In genomic region chr6:116101790-116102189, GRCh38 we compare ENCODE assay signal across 9 cellular contexts. TPM values are rescaled to one million over a fixed set of nuclear protein-coding genes. Genes with fewer than 3 reads are reported as not detected.
DNase-seq lines count a peak whose midpoint lies in the region; ATAC-seq and TF ChIP-seq lines count a peak whose summit lies in the region.
"Had no signal": no experiment of that assay in that cellular context is flagged by ENCODE, and none has a peak within 500 bp of the region (broad histone marks: within the 10 kb centered on the region; RNA-seq: fewer than 3 reads in every experiment).

No MANE protein-coding gene starts in this region.

- in situ Hi-C loops in KBM-7 (cut with MboI; ENCODE audit: low pct_unique_long_range_greater_than_20kb, low sequenced_read_pairs), result no loop called here

- H3K4me1 ChIP-seq in SJSA1 (replicated peaks) (peaks cover 12% of the 10 kb centered on the region), mucosa of descending colon (ENCODE audit: low read depth) (peaks cover 25% of the 10 kb centered on the region)

- DNase-seq in GM12865 (ENCODE audit: low read depth) (peak; percentile 26), SJSA1 (ENCODE audit: low read depth in 1 of 2, low spot score in 2 of 2) (no peak), fibroblast of the aortic adventitia (ENCODE audit: low read depth) (no peak), retinal pigment epithelial cell (ENCODE audit: low read depth) (no peak), H4 (ENCODE audit: low spot score) (no peak), KBM-7 (no peak), NCI-H1092 treated with DMSO at 0.1 percent for 48 hours (lab: John Stamatoyannopoulos, UW) (no peak), mucosa of descending colon (no peak)

- H3K4me3 ChIP-seq in GM12865 (ENCODE audit: low read depth, low read length) (peak overlapping the region; percentile 49), SJSA1 (peak overlapping the region; percentile 77), fibroblast of the aortic adventitia (ENCODE audit: low read depth, low read length) (peak overlapping the region; percentile 84), retinal pigment epithelial cell (ENCODE audit: low read length) (peak overlapping the region; percentile 74), mucosa of descending colon (no peak overlapping the region)

- TF ChIP-seq CTCF in GM12865 (IDR thresholded peaks at IDR 0.05; ENCODE audit: insufficient read depth, low read depth, low read length, missing control alignments), result no peak
- TF ChIP-seq CTCF in fibroblast of the aortic adventitia (IDR thresholded peaks at IDR 0.05; ENCODE audit: insufficient read depth, low read length), result no peak
- TF ChIP-seq CTCF in retinal pigment epithelial cell (conservative IDR thresholded peaks at IDR 0.05; ENCODE audit: low read depth, low read length), result no peak
- no peak for TF ChIP-seq CTCF in mucosa of descending colon (IDR thresholded peaks at IDR 0.05)

- H3K36me3 ChIP-seq in SJSA1 (peaks cover 4% of the 10 kb centered on the region; the same call in 1 of the 2 replicates), mucosa of descending colon (ENCODE audit: low read depth) (no peaks in the 10 kb centered on the region)

- ATAC-seq in mucosa of descending colon, result no peak

- H3K9me3 ChIP-seq in SJSA1 (replicated peaks) (no peaks in the 10 kb centered on the region; the same call in 1 of the 2 replicates), mucosa of descending colon (no peaks in the 10 kb centered on the region)

- H3K27me3 ChIP-seq in SJSA1 (replicated peaks), result no peaks in the 10 kb centered on the region

- no peak overlapping the region for H3K27ac ChIP-seq in SJSA1

- intact Hi-C loops in mucosa of descending colon (cut with DNase I, micrococcal nuclease), result no loop called here

RNA-seq across cellular contexts. Expression of gene NT5DC1, which starts 1.1 kb away (rescaled TPM):
- 10.0 and 13.2 TPM in 2 replicates for total RNA-seq in SJSA1 (2014; rRNA removed; shearing (Covaris generic))
- 7.2 and 14.0 TPM in 2 replicates for total RNA-seq in fibroblast of the aortic adventitia (ENCODE audit: low replicate concordance)
- total RNA-seq in H4 (2014; rRNA removed; shearing (Covaris generic)), result 8.2 and 9.3 TPM in 2 replicates
- 10 to 100 TPM; 32.6 to 49.6 (median 43.2) TPM for total RNA-seq in mucosa of descending colon

RNA-seq across cellular contexts. Expression of gene COL10A1, which starts 24.1 kb away (rescaled TPM):
- total RNA-seq in SJSA1 (2014; rRNA removed; shearing (Covaris generic)), result 0.32 TPM in 1 of 2 replicates, not detected in the other
- total RNA-seq in fibroblast of the aortic adventitia (ENCODE audit: low replicate concordance) (not detected in 2 replicates), mucosa of descending colon (not detected)
- total RNA-seq in H4 (2014; rRNA removed; shearing (Covaris generic)), result not detected in 2 replicates
- total RNA-seq: activated CD8-positive, alpha-beta memory T cell treated with anti-CD3 and anti-CD28 coated beads for 36 hours had no signal

RNA-seq across cellular contexts. Expression of gene FRK, which starts 41.1 kb away (rescaled TPM):
- total RNA-seq in SJSA1 (2014; rRNA removed; shearing (Covaris generic)), result 0.66 and 0.91 TPM in 2 replicates
- total RNA-seq in fibroblast of the aortic adventitia (ENCODE audit: low replicate concordance) (2.0 TPM in 2 replicates), mucosa of descending colon (10 to 100 TPM in 2 of 3 donors, 1 to 10 TPM in 1; 8.0 to 25.8 (median 23.2) TPM)
- 0.21 and 0.39 TPM in 2 replicates for total RNA-seq in H4 (2014; rRNA removed; shearing (Covaris generic))
